In the genomic region with DNA sequence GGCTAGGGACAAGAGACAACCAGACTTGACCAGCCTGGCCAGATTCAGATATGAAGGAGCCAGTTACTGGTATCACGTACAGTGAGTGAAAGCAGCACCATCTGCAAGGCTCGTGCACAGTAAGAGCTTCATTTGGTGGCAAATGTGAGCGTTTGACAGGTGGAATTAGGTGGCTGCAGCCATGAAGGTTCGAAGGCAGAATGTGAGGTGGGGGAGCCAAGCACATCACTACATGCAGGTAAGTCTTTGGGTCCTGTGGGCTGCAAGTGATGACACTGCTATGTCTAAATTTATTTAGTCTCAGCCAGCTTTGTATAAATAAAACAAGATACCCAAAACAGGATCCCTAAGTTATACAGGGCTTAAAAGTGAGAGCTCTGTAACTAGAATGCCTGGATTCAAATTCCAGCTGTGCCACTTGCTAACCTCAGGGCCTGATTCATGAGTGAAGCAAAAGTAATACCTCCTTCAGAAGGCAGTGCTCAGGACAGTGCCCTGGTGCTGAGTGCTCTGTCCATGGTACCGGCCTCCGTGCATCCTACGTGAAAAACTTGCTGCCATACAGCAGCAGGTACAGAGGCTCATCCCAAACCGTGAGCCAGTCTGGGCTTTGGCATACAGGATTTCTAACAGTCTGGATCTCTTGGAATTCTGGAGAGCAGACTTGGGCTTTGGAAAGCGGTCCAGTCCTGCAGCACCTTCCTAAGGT, we compare ENCODE assay signal across 11 cellular contexts. TPM values are rescaled to one million over a fixed set of nuclear protein-coding genes. Genes with fewer than 3 reads are reported as not detected.
A peak's percentile ranks its signal among the peaks of the same experiment; 100 is the strongest.
DNase-seq lines count a peak whose midpoint lies in the region; ATAC-seq and TF ChIP-seq lines count a peak whose summit lies in the region.
"Had no signal": no experiment of that assay in that cellular context is flagged by ENCODE, and none has a peak within 500 bp of the region (broad histone marks: within the 10 kb centered on the region; RNA-seq: fewer than 3 reads in every experiment).

No MANE protein-coding gene starts in this region.

- BruUV-seq in A673 (replicated peaks; lab: Mats Ljungman, UMichigan): no TSS peak

- no peaks in the 10 kb centered on the region for H3K4me1 ChIP-seq in A673 (ENCODE audit: insufficient read depth, low read length, poor library complexity, severe bottlenecking)
- H3K4me1 ChIP-seq: Caco-2 had no signal

- peak; percentile 53 for DNase-seq in AG08395 (ENCODE audit: low spot score)
- peak; percentile 12 for DNase-seq in H4 (ENCODE audit: low spot score)
- DNase-seq in activated naive CD8-positive, alpha-beta T cell treated with anti-CD3 and anti-CD28 coated beads for 36 hours: no peak
- peak; percentile 33 for DNase-seq in glomerular visceral epithelial cell (ENCODE audit: extremely low spot score)
- DNase-seq in NCI-H510A (lab: John Stamatoyannopoulos, UW): no peak
- DNase-seq in T1000 (lab: John Stamatoyannopoulos, UW): no peak
- no peak for DNase-seq in A673 (ENCODE audit: low spot score)

- peak overlapping the region; percentile 42 for H3K27ac Mint-ChIP-seq in activated naive CD8-positive, alpha-beta T cell treated with anti-CD3 and anti-CD28 coated beads for 36 hours
- H3K27ac Mint-ChIP-seq: stimulated activated effector memory CD8-positive, alpha-beta T cell treated with anti-CD3 and anti-CD28 coated beads, Interleukin-12 subunit alpha, Interleukin-12 subunit beta, amount 100 ng/mL, for 72 hours had no signal

- H3K27ac ChIP-seq in A673 (ENCODE audit: low read depth, low read length, poor library complexity, severe bottlenecking): no peak overlapping the region
- H3K27ac ChIP-seq: esophagus muscularis mucosa had no signal

- no peak overlapping the region for H3K4me3 ChIP-seq in A673 (ENCODE audit: low read depth, low read length, poor library complexity, severe bottlenecking)
- H3K4me3 ChIP-seq: esophagus muscularis mucosa had no signal

- no peak for TF ChIP-seq CTCF in A673 (conservative IDR thresholded peaks at IDR 0.05; ENCODE audit: low read depth, low read length)

- ATAC-seq in HG02763 (IDR thresholded peaks at IDR 0.05; ENCODE audit: unreplicated experiment): no peak

- H3K36me3 Mint-ChIP-seq in activated naive CD8-positive, alpha-beta T cell treated with anti-CD3 and anti-CD28 coated beads for 36 hours: peaks cover 14% of the 10 kb centered on the region

- intact Hi-C loops in A673 (cut with micrococcal nuclease; ENCODE audit: unreplicated experiment): no loop called here

- peaks cover 35% of the 10 kb centered on the region for H3K36me3 ChIP-seq in A673 (ENCODE audit: insufficient read depth, low read length, poor library complexity, severe bottlenecking)

- CTCF ChIA-PET in A673 (lab: Charles Lee): interaction anchor here (4.0 kb wide), 1 partner anchor 170 kb away, joined by 32 read pairs; no protein-coding TSS in a partner anchor

- H3K4me1 Mint-ChIP-seq in activated naive CD8-positive, alpha-beta T cell treated with anti-CD3 and anti-CD28 coated beads for 36 hours: peaks cover 10% of the 10 kb centered on the region

- H3K9me3 ChIP-seq in A673 (ENCODE audit: low read depth, low read length, poor library complexity, severe bottlenecking): no peaks in the 10 kb centered on the region
- H3K9me3 ChIP-seq: Caco-2, esophagus muscularis mucosa had no signal

- H3K9me3 Mint-ChIP-seq in activated naive CD8-positive, alpha-beta T cell treated with anti-CD3 and anti-CD28 coated beads for 36 hours: no peaks in the 10 kb centered on the region
- H3K9me3 Mint-ChIP-seq: stimulated activated effector memory CD8-positive, alpha-beta T cell treated with anti-CD3 and anti-CD28 coated beads, Interleukin-12 subunit alpha, Interleukin-12 subunit beta, amount 100 ng/mL, for 72 hours had no signal

- no peaks in the 10 kb centered on the region for H3K27me3 ChIP-seq in A673 (replicated peaks; ENCODE audit: insufficient read depth, low read depth, low read length, poor library complexity)
- H3K27me3 ChIP-seq: esophagus muscularis mucosa had no signal

- H3K4me3 Mint-ChIP-seq in activated naive CD8-positive, alpha-beta T cell treated with anti-CD3 and anti-CD28 coated beads for 36 hours: no peak overlapping the region
- H3K4me3 Mint-ChIP-seq: stimulated activated effector memory CD8-positive, alpha-beta T cell treated with anti-CD3 and anti-CD28 coated beads, Interleukin-12 subunit alpha, Interleukin-12 subunit beta, amount 100 ng/mL, for 72 hours had no signal

- POLR2A ChIA-PET in A673 (lab: Charles Lee; ENCODE audit: low non-redundant PET): no interaction called here

- H3K27me3 Mint-ChIP-seq in activated naive CD8-positive, alpha-beta T cell treated with anti-CD3 and anti-CD28 coated beads for 36 hours: no peaks in the 10 kb centered on the region

RNA-seq across cellular contexts. Expression of gene DDX18, which starts 18.6 kb away (rescaled TPM):
- total RNA-seq in H4 (2014; rRNA removed; shearing (Covaris generic)): 55.9 and 70.2 TPM in 2 replicates
- total RNA-seq in activated naive CD8-positive, alpha-beta T cell treated with anti-CD3 and anti-CD28 coated beads for 36 hours: 100 to 1,000 TPM; 170 to 180 TPM
- 90.8 and 121 TPM in 2 replicates for total RNA-seq in A673 (2021)

Comparison
In these comparisons a context has a peak if more than half of its experiments do, and no peak if none do; other contexts are left out.
1. DNase-seq: peak in AG08395 (single experiment), H4 (single experiment) and glomerular visceral epithelial cell (single experiment); none in activated naive CD8-positive, alpha-beta T cell treated with anti-CD3 and anti-CD28 coated beads for 36 hours (single experiment), NCI-H510A (single experiment), T1000 (single experiment) and A673 (single experiment).